In genomic region chr5:31617867-31618266, GRCh38 we compare ENCODE assay signal across 28 cellular contexts. TPM values are rescaled to one million over a fixed set of nuclear protein-coding genes. Genes with fewer than 3 reads are reported as not detected.
DNase-seq lines count a peak whose midpoint lies in the region; ATAC-seq, FAIRE-seq and TF ChIP-seq lines count a peak whose summit lies in the region.
"Had no signal": no experiment of that assay in that cellular context is flagged by ENCODE, and none has a peak within 500 bp of the region (broad histone marks: within the 10 kb centered on the region; RNA-seq: fewer than 3 reads in every experiment).

No MANE protein-coding gene starts in this region.

- no peaks in the 10 kb centered on the region for H3K79me2 ChIP-seq in mesendoderm (ENCODE audit: control insufficient read depth, insufficient read depth, low read length)

- no peak overlapping the region for H2BK5ac ChIP-seq in mesendoderm (ENCODE audit: low read length)

- H2BK120ac ChIP-seq in mesendoderm (ENCODE audit: low read depth, low read length), result no peak overlapping the region

- H3K4me3 Mint-ChIP-seq in stimulated activated naive CD8-positive, alpha-beta T cell treated with anti-CD3 and anti-CD28 coated beads, Interleukin-15, amount 100 ng/mL, for 72 hours, result no peak overlapping the region
- no peak overlapping the region for H3K4me3 Mint-ChIP-seq in glutamatergic neuron (ENCODE audit: unreplicated experiment)
- H3K4me3 Mint-ChIP-seq: activated naive CD4-positive, alpha-beta T cell treated with anti-CD3 and anti-CD28 coated beads, Interleukin-2, amount 50 U/mL, for 24 hours; CD8-positive, alpha-beta T cell had no signal

- H3K36me3 Mint-ChIP-seq in glutamatergic neuron (ENCODE audit: unreplicated experiment), result no peaks in the 10 kb centered on the region
- H3K36me3 Mint-ChIP-seq: activated naive CD4-positive, alpha-beta T cell treated with anti-CD3 and anti-CD28 coated beads, Interleukin-2, amount 50 U/mL, for 24 hours; CD8-positive, alpha-beta T cell had no signal

- no peak overlapping the region for H2AK5ac ChIP-seq in mesendoderm (ENCODE audit: low read length)

- H3K18ac ChIP-seq in mesendoderm (ENCODE audit: low read length), result no peak overlapping the region

- H4K8ac ChIP-seq in mesendoderm (ENCODE audit: low read depth, low read length), result no peak overlapping the region

- ATAC-seq in stimulated activated naive CD8-positive, alpha-beta T cell treated with anti-CD3 and anti-CD28 coated beads, Interleukin-15, amount 100 ng/mL, for 72 hours, result peak; percentile 33
- no peak for ATAC-seq in stimulated activated naive CD8-positive, alpha-beta T cell treated with anti-CD3 and anti-CD28 coated beads, Interleukin-15, Interleukin-2, amounts not matched to agents 100 U/mL and 50 U/mL, for 24 hours
- ATAC-seq: CD8-positive, alpha-beta T cell; PC-3 had no signal

- no peak overlapping the region for H2BK15ac ChIP-seq in mesendoderm (replicated peaks; ENCODE audit: low read depth)

- H4K5ac ChIP-seq in mesendoderm (ENCODE audit: low read length), result no peak overlapping the region

- H3K9ac ChIP-seq in mesendoderm (ENCODE audit: low read length), result no peak overlapping the region

- WGBS in mesendoderm (ENCODE audit: extremely low coverage, insufficient coverage, low lambda C conversion rate), result no CpG with 5 or more reads among the region's 5 CpGs

- no peak overlapping the region for H3K4ac ChIP-seq in mesendoderm (ENCODE audit: low read depth, low read length)

- peak overlapping the region; percentile 56 for H3K56ac ChIP-seq in mesendoderm (ENCODE audit: low read length)

- no peak for TF ChIP-seq CTCF in glutamatergic neuron (IDR thresholded peaks at IDR 0.05; ENCODE audit: partially characterized antibody, unreplicated experiment)
- no peak for TF ChIP-seq CTCF in D721Med (IDR thresholded peaks at IDR 0.05; ENCODE audit: insufficient read depth, missing control alignments)

- H3K79me1 ChIP-seq in mesendoderm (ENCODE audit: low read length), result no peaks in the 10 kb centered on the region

- no peaks in the 10 kb centered on the region for H3K27me3 ChIP-seq in mesendoderm (ENCODE audit: insufficient read depth, low read length, poor library complexity)
- no peaks in the 10 kb centered on the region for H3K27me3 ChIP-seq in H7 (ENCODE audit: control insufficient read depth, insufficient read depth, low read length)
- H3K27me3 ChIP-seq: brain microvascular endothelial cell had no signal

- DNase-seq in stimulated activated naive CD8-positive, alpha-beta T cell treated with anti-CD3 and anti-CD28 coated beads, Interleukin-15, amount 100 ng/mL, for 72 hours, result no peak
- DNase-seq in stimulated activated naive CD8-positive, alpha-beta T cell treated with anti-CD3 and anti-CD28 coated beads, Interleukin-15, Interleukin-2, amounts not matched to agents 100 U/mL and 50 U/mL, for 24 hours, result no peak
- DNase-seq in glutamatergic neuron (no peak), mesendoderm (no peak), D721Med (ENCODE audit: insufficient read length, low spot score) (no peak), H7 (no peak), GM19239 (ENCODE audit: insufficient read length, low spot score) (no peak), SIG-M5 treated with dmso at 0.1 percent for 504 hours (lab: John Stamatoyannopoulos, UW; ENCODE audit: unreplicated experiment) (no peak)
- DNase-seq: amygdala; brain microvascular endothelial cell; CD8-positive, alpha-beta T cell; effector CD4-positive, alpha-beta T cell; foreskin fibroblast; head of caudate nucleus; kidney glomerular epithelial cell; NCI-H1092 treated with DMSO at 0.1 percent for 48 hours; NCI-H1694 treated with DMSO at 0.1 percent for 48 hours; NCI-H2171; NCI-H524; NK-92 treated with Interleukin-12 subunit alpha and Interleukin-12 subunit beta, amount 100 ng/mL, for 24 hours; PC-3; SHP77 treated with DMSO at 0.1 percent for 48 hours; stimulated activated CD4-positive, alpha-beta T cell treated with anti-CD3 and anti-CD28 coated beads, Interleukin-4, amount 100 ng/mL, for 24 hours; SW 1271; transverse colon had no signal

- peaks cover 48% of the 10 kb centered on the region for H3K27me3 Mint-ChIP-seq in stimulated activated naive CD8-positive, alpha-beta T cell treated with anti-CD3 and anti-CD28 coated beads, Interleukin-15, amount 100 ng/mL, for 72 hours
- peaks cover 2% of the 10 kb centered on the region for H3K27me3 Mint-ChIP-seq in glutamatergic neuron (ENCODE audit: unreplicated experiment)

- FAIRE-seq in D721Med (lab: Jason Lieb, UNC), result no peak
- no peak for FAIRE-seq in GM19239 (lab: Jason Lieb, UNC)
- FAIRE-seq: K562 had no signal

- no peak overlapping the region for H3K27ac Mint-ChIP-seq in stimulated activated naive CD8-positive, alpha-beta T cell treated with anti-CD3 and anti-CD28 coated beads, Interleukin-15, amount 100 ng/mL, for 72 hours
- H3K27ac Mint-ChIP-seq in glutamatergic neuron (ENCODE audit: unreplicated experiment), result peak overlapping the region; percentile 11
- H3K27ac Mint-ChIP-seq: activated naive CD4-positive, alpha-beta T cell treated with anti-CD3 and anti-CD28 coated beads, Interleukin-2, amount 50 U/mL, for 24 hours; CD8-positive, alpha-beta T cell had no signal

- no peaks in the 10 kb centered on the region for H3K36me3 ChIP-seq in mesendoderm (ENCODE audit: control insufficient read depth, insufficient read depth, low read length)
- H3K36me3 ChIP-seq in H7 (replicated peaks; ENCODE audit: control insufficient read depth, insufficient read depth, low read length), result no peaks in the 10 kb centered on the region
- H3K36me3 ChIP-seq: brain microvascular endothelial cell, prostate gland, transverse colon had no signal

- no peak overlapping the region for H3K27ac ChIP-seq in mesendoderm (ENCODE audit: low read depth, low read length)
- H3K27ac ChIP-seq: brain microvascular endothelial cell, prostate gland, transverse colon had no signal

- H3K9me3 Mint-ChIP-seq in stimulated activated naive CD8-positive, alpha-beta T cell treated with anti-CD3 and anti-CD28 coated beads, Interleukin-15, amount 100 ng/mL, for 72 hours, result no peaks in the 10 kb centered on the region
- no peaks in the 10 kb centered on the region for H3K9me3 Mint-ChIP-seq in glutamatergic neuron (ENCODE audit: unreplicated experiment)
- H3K9me3 Mint-ChIP-seq: activated naive CD4-positive, alpha-beta T cell treated with anti-CD3 and anti-CD28 coated beads, Interleukin-2, amount 50 U/mL, for 24 hours; CD8-positive, alpha-beta T cell had no signal

- H3K4me1 Mint-ChIP-seq in stimulated activated naive CD8-positive, alpha-beta T cell treated with anti-CD3 and anti-CD28 coated beads, Interleukin-15, amount 100 ng/mL, for 72 hours, result peaks cover 13% of the 10 kb centered on the region
- H3K4me1 Mint-ChIP-seq in glutamatergic neuron (ENCODE audit: low read depth, unreplicated experiment), result peaks cover 5% of the 10 kb centered on the region
- H3K4me1 Mint-ChIP-seq: activated naive CD4-positive, alpha-beta T cell treated with anti-CD3 and anti-CD28 coated beads, Interleukin-2, amount 50 U/mL, for 24 hours had no signal

- H3K4me1 ChIP-seq in mesendoderm (ENCODE audit: control insufficient read depth, low read depth, low read length), result peaks cover 2% of the 10 kb centered on the region
- H3K4me1 ChIP-seq: prostate gland, transverse colon had no signal

- H3K4me3 ChIP-seq in mesendoderm (ENCODE audit: low read length) (no peak overlapping the region), H7 (ENCODE audit: insufficient read depth, low read depth, low read length) (no peak overlapping the region)
- H3K4me3 ChIP-seq: K562, prostate gland, transverse colon had no signal

- no peak overlapping the region for H3K4me2 ChIP-seq in mesendoderm (ENCODE audit: low read length)

- no peak overlapping the region for H3K23ac ChIP-seq in mesendoderm (ENCODE audit: low read length)

RNA-seq across cellular contexts. Expression of gene PDZD2, which starts 21.1 kb away (rescaled TPM):
- total RNA-seq in glutamatergic neuron (ENCODE audit: unreplicated experiment), result 23.3 TPM
- polyA plus RNA-seq in mesendoderm (2013, experiment 1 of 2), result 1.6 TPM
- polyA plus RNA-seq in mesendoderm (2013, experiment 2 of 2), result 1.6 TPM
- 2.1 and 3.6 TPM in 2 replicates for total RNA-seq in H7 (2014; rRNA removed; shearing (Covaris generic))
